Comparison of ENCODE assay signal across 1 cellular context in the genomic region with DNA sequence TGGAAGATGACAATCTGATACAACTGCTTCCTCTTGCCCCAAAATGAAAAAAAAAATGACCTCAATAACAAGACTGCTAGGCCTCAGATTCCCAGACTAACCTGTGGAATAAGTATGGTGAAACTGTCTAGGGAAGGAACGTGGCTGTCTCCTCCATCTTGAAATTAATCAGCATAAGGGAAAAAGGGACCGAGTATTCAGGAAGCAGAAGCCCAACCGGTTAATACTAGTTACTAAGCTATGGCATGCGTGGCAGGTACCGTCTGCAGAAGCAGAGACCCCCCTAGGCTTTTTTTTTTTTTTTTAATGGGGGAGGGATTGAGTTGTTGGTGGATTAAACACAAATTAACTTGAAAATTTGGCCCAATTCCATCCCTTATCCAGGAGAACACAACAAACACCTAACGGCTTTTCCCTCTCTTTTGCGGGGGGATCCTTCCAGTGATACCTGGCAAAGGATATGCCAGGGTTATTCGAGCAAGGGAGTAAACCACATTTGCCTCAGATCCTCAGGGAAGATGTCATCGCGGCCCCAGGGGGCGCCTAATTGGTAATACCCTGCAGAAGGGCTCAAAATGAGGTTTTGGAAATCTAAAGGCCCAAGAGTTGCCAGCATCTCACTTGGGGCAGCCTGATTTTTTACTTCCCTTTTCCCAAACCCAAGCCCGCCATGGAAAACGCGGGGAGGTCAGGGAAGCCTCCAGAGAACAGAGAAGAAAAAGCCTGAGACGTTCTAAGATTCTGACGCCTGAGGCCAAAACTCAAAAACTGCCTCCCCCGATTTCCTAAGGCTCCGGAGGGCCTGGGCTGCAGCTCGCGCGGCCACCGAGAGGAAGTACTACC.
TF ChIP-seq lines count a peak whose summit lies in the region.

No MANE protein-coding gene starts in this region.

TF ChIP-seq in HEK293, 187 proteins besides CTCF, POLR2A, EP300 and RAD21 (continued from another document):
- TF ChIP-seq, protein P1, sequence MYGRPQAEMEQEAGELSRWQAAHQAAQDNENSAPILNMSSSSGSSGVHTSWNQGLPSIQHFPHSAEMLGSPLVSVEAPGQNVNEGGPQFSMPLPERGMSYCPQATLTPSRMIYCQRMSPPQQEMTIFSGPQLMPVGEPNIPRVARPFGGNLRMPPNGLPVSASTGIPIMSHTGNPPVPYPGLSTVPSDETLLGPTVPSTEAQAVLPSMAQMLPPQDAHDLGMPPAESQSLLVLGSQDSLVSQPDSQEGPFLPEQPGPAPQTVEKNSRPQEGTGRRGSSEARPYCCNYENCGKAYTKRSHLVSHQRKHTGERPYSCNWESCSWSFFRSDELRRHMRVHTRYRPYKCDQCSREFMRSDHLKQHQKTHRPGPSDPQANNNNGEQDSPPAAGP (tag by site-specific recombination; IDR thresholded peaks at IDR 0.05) = no peak
- no peak for TF ChIP-seq ZNF248 (tag by site-specific recombination; IDR thresholded peaks at IDR 0.05)
- TF ChIP-seq, protein P2, sequence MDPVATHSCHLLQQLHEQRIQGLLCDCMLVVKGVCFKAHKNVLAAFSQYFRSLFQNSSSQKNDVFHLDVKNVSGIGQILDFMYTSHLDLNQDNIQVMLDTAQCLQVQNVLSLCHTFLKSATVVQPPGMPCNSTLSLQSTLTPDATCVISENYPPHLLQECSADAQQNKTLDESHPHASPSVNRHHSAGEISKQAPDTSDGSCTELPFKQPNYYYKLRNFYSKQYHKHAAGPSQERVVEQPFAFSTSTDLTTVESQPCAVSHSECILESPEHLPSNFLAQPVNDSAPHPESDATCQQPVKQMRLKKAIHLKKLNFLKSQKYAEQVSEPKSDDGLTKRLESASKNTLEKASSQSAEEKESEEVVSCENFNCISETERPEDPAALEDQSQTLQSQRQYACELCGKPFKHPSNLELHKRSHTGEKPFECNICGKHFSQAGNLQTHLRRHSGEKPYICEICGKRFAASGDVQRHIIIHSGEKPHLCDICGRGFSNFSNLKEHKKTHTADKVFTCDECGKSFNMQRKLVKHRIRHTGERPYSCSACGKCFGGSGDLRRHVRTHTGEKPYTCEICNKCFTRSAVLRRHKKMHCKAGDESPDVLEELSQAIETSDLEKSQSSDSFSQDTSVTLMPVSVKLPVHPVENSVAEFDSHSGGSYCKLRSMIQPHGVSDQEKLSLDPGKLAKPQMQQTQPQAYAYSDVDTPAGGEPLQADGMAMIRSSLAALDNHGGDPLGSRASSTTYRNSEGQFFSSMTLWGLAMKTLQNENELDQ (tag by site-specific recombination; IDR thresholded peaks at IDR 0.05; ENCODE audit: low read depth) = no peak
- TF ChIP-seq ZNF354C (tag by site-specific recombination; IDR thresholded peaks at IDR 0.05; ENCODE audit: borderline replicate concordance, low read depth) = no peak
- no peak for TF ChIP-seq ZBTB20 (tag by site-specific recombination; IDR thresholded peaks at IDR 0.05)
- peak; percentile 17; the same call in 1 of the 2 replicates for TF ChIP-seq GLIS1 (tag by site-specific recombination; IDR thresholded peaks at IDR 0.05)
- no peak for TF ChIP-seq BCL11B (tag by site-specific recombination; IDR thresholded peaks at IDR 0.05; ENCODE audit: low read depth)
- no peak for TF ChIP-seq ZNF830 (tag by site-specific recombination; IDR thresholded peaks at IDR 0.05; ENCODE audit: low read depth)
- no peak for TF ChIP-seq ZBTB10 (tag by site-specific recombination; IDR thresholded peaks at IDR 0.05)
- no peak for TF ChIP-seq SETDB1 (IDR thresholded peaks at IDR 0.05; ENCODE audit: insufficient read length, low read length)
- no peak for TF ChIP-seq GFI1B (tag by site-specific recombination; IDR thresholded peaks at IDR 0.05)
- TF ChIP-seq ZNF394 (tag by site-specific recombination; IDR thresholded peaks at IDR 0.05; ENCODE audit: borderline replicate concordance) = no peak
